In the genomic region with DNA sequence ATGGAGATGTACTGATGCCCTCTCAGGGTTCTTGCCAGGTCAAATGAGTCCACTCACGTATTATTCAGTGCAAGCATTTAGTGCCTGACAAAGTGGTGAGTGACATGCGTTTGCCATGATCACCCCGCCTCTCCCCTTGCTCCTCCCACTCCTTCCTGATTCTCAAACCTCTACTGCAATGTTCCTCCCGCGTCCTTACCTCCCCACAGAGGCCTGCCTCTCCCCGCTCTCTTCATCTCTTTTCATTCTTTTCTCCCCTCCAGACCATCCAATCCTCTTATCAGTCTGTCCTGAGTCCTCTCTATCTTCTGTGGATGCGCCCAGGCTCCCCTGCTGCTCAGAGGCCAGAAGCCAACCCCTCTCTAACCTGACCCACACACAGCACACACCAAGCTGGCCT, we compare ENCODE assay signal across 14 cellular contexts. TPM values are rescaled to one million over a fixed set of nuclear protein-coding genes. Genes with fewer than 3 reads are reported as not detected.
DNase-seq lines count a peak whose midpoint lies in the region; ATAC-seq and TF ChIP-seq lines count a peak whose summit lies in the region.
"Had no signal": no experiment of that assay in that cellular context is flagged by ENCODE, and none has a peak within 500 bp of the region (broad histone marks: within the 10 kb centered on the region; RNA-seq: fewer than 3 reads in every experiment).

No MANE protein-coding gene starts in this region.

- peaks cover 0 to 71% (median 30%) of the 10 kb centered on the region in 4 donors for H3K4me1 ChIP-seq in tibial nerve

- POLR2A ChIA-PET in WTC11 (lab: Charles Lee), result no interaction called here

- H3K27ac Mint-ChIP-seq in activated naive CD4-positive, alpha-beta T cell treated with anti-CD3 and anti-CD28 coated beads, Interleukin-2, amount 50 U/mL, for 24 hours, result peak overlapping the region; percentile 1
- peak overlapping the region; percentile 76 for H3K27ac Mint-ChIP-seq in WTC11
- H3K27ac Mint-ChIP-seq in endothelial cell (ENCODE audit: unreplicated experiment), result peak overlapping the region; percentile 20

- WGBS in tibial nerve, 2 donors, result 47 to 50% methylated on average over 7 of the region's 7 CpGs

- TF ChIP-seq EP300 in tibial nerve (IDR thresholded peaks at IDR 0.05), result no peak

- peak overlapping the region in 3 of 4 donors; percentile 47 to 82 (median 81) for H3K27ac ChIP-seq in tibial nerve
- H3K27ac ChIP-seq: ovary, skin epidermis had no signal

- H3K4me1 Mint-ChIP-seq in activated naive CD4-positive, alpha-beta T cell treated with anti-CD3 and anti-CD28 coated beads, Interleukin-2, amount 50 U/mL, for 24 hours, result peaks cover 6% of the 10 kb centered on the region
- peaks cover 10% of the 10 kb centered on the region for H3K4me1 Mint-ChIP-seq in WTC11
- H3K4me1 Mint-ChIP-seq in endothelial cell (ENCODE audit: unreplicated experiment), result no peaks in the 10 kb centered on the region

- no peaks in the 10 kb centered on the region for H3K9me3 ChIP-seq in tibial nerve
- H3K9me3 ChIP-seq: ovary had no signal

- peaks cover 1% of the 10 kb centered on the region for H3K36me3 Mint-ChIP-seq in activated naive CD4-positive, alpha-beta T cell treated with anti-CD3 and anti-CD28 coated beads, Interleukin-2, amount 50 U/mL, for 24 hours
- H3K36me3 Mint-ChIP-seq in WTC11 (peaks cover 68% of the 10 kb centered on the region), endothelial cell (ENCODE audit: low read depth, unreplicated experiment) (peaks cover 5% of the 10 kb centered on the region)

- no peaks in the 10 kb centered on the region for H3K27me3 Mint-ChIP-seq in activated naive CD4-positive, alpha-beta T cell treated with anti-CD3 and anti-CD28 coated beads, Interleukin-2, amount 50 U/mL, for 24 hours
- H3K27me3 Mint-ChIP-seq in WTC11 (ENCODE audit: low read depth) (no peaks in the 10 kb centered on the region; the same call in 1 of the 2 replicates), endothelial cell (ENCODE audit: unreplicated experiment) (peaks cover 10% of the 10 kb centered on the region)

- no peaks in the 10 kb centered on the region for H3K9me3 Mint-ChIP-seq in activated naive CD4-positive, alpha-beta T cell treated with anti-CD3 and anti-CD28 coated beads, Interleukin-2, amount 50 U/mL, for 24 hours
- H3K9me3 Mint-ChIP-seq in WTC11 (no peaks in the 10 kb centered on the region), endothelial cell (ENCODE audit: unreplicated experiment) (no peaks in the 10 kb centered on the region)

- no peak overlapping the region for H3K4me3 ChIP-seq in tibial nerve
- H3K4me3 ChIP-seq: ovary, skin epidermis had no signal

- H3K4me3 Mint-ChIP-seq in activated naive CD4-positive, alpha-beta T cell treated with anti-CD3 and anti-CD28 coated beads, Interleukin-2, amount 50 U/mL, for 24 hours, result no peak overlapping the region
- H3K4me3 Mint-ChIP-seq in WTC11 (no peak overlapping the region), endothelial cell (ENCODE audit: unreplicated experiment) (no peak overlapping the region)

- no peak for TF ChIP-seq CTCF in WTC11 (IDR thresholded peaks at IDR 0.05)
- TF ChIP-seq CTCF in endothelial cell (IDR thresholded peaks at IDR 0.05; ENCODE audit: unreplicated experiment), result no peak
- no peak for TF ChIP-seq CTCF in tibial nerve (IDR thresholded peaks at IDR 0.05)

- TF ChIP-seq POLR2A in tibial nerve (IDR thresholded peaks at IDR 0.05), result no peak
- TF ChIP-seq POLR2A in GM18505 (IDR thresholded peaks at IDR 0.05; ENCODE audit: borderline replicate concordance, extremely low read depth, insufficient read depth, insufficient read length), result no peak

- peaks cover 0 to 25% (median 0%) of the 10 kb centered on the region in 3 donors for H3K36me3 ChIP-seq in tibial nerve
- H3K36me3 ChIP-seq: ovary had no signal

- no peaks in the 10 kb centered on the region for H3K27me3 ChIP-seq in tibial nerve
- H3K27me3 ChIP-seq: ovary had no signal

- DNase-seq in activated naive CD4-positive, alpha-beta T cell treated with Interleukin-2 at 50 U/mL for 16 hours, result no peak
- DNase-seq in WTC11 (ENCODE audit: low spot score) (no peak), endothelial cell (ENCODE audit: low spot score) (no peak), tibial nerve (ENCODE audit: low spot score in 2 of 2) (no peak), DMS79 treated with DMSO at 0.1 percent for 48 hours (lab: John Stamatoyannopoulos, UW) (no peak)
- DNase-seq: activated gamma-delta T cell, COR-L47, GDM1, HCEC 1CT, ovary had no signal

- CTCF ChIA-PET in WTC11 (lab: Charles Lee), result interaction anchor here (1.0 to 8.8 kb wide), 2 partner anchors 14 to 115 kb away, joined by 3 to 204 read pairs; no protein-coding TSS in a partner anchor

- ATAC-seq in WTC11 (no peak), GM19324 (IDR thresholded peaks at IDR 0.05; ENCODE audit: low FRiP score, unreplicated experiment) (no peak), GM18505 (IDR thresholded peaks at IDR 0.05; ENCODE audit: unreplicated experiment) (no peak)

TF ChIP-seq in WTC11, 78 proteins besides CTCF, POLR2A, EP300 and RAD21:
- no peak for TF ChIP-seq PRRX2 (CRISPR knock-in tag; IDR thresholded peaks at IDR 0.05)

RNA-seq across cellular contexts. Expression of gene KCNK5, which starts 40.7 kb away (rescaled TPM):
- total RNA-seq in WTC11 (2021), result 31.7 to 41.8 TPM (median 34.3 TPM) in 3 replicates
- total RNA-seq in endothelial cell (ENCODE audit: unreplicated experiment), result 9.8 TPM
- 10 to 100 TPM; 16.7 to 20.0 (median 18.4) TPM for total RNA-seq in tibial nerve

Comparison
In these comparisons a context has a peak if more than half of its experiments do, and no peak if none do; other contexts are left out.
1. H3K27ac Mint-ChIP-seq: peak in every context shown above with its lines; median percentile 76 in WTC11; 20 in endothelial cell; 1 in activated naive CD4-positive, alpha-beta T cell treated with anti-CD3 and anti-CD28 coated beads, Interleukin-2, amount 50 U/mL, for 24 hours.